Comparison of ENCODE assay signal across 8 cellular contexts in genomic region chr17:50056961-50057330, GRCh38. TPM values are rescaled to one million over a fixed set of nuclear protein-coding genes. Genes with fewer than 3 reads are reported as not detected.
DNase-seq lines count a peak whose midpoint lies in the region; FAIRE-seq and TF ChIP-seq lines count a peak whose summit lies in the region.

No MANE protein-coding gene starts in this region.

- H3F3A ChIP-seq in PC-9 (ENCODE audit: insufficient read depth, low read depth), result peaks cover 96% of the 10 kb centered on the region

- H3K27ac ChIP-seq in PC-9, result peak overlapping the region; percentile 97
- H3K27ac ChIP-seq in caudate nucleus (ENCODE audit: low read depth, low read length), result no peak overlapping the region

- no peaks in the 10 kb centered on the region for H3K9me2 ChIP-seq in PC-9 (ENCODE audit: insufficient read depth)

- FAIRE-seq in GM12892 (lab: Jason Lieb, UNC), result no peak

- POLR2A ChIA-PET in PC-9 (lab: Charles Lee; ENCODE audit: unreplicated experiment), result interaction anchor here (0.5 to 2.8 kb wide), 5 partner anchors 17 to 54 kb away, joined by 3 to 55 read pairs (median 5); no protein-coding TSS in a partner anchor

- TF ChIP-seq POLR2A in GM12892 (IDR thresholded peaks at IDR 0.05; ENCODE audit: low read depth, low read length), result no peak

- peak overlapping the region; percentile 92 for H3K4me2 ChIP-seq in PC-9

- DNase-seq in Daoy (ENCODE audit: low read depth), result peak; percentile 57
- DNase-seq in PC-9, result peak in 1 of 2 experiments; percentile 44
- DNase-seq in epithelial cell of proximal tubule (ENCODE audit: low read depth), result no peak
- DNase-seq in activated effector memory CD4-positive, alpha-beta T cell treated with anti-CD3 and anti-CD28 coated beads, Interleukin-2, amount 50 U/mL, for 16 hours, result no peak
- no peak for DNase-seq in GM12892 (ENCODE audit: insufficient read length)
- DNase-seq in caudate nucleus (lab: John Stamatoyannopoulos, UW), result no peak
- DNase-seq in stimulated activated CD4-positive, alpha-beta T cell treated with anti-CD3 and anti-CD28 coated beads, Interleukin-12 subunit alpha, Interleukin-12 subunit beta, amount 100 ng/mL, for 4 hours, result no peak

- H3K36me3 ChIP-seq in PC-9 (ENCODE audit: low read depth) (peaks cover 41% of the 10 kb centered on the region), neuron (ENCODE audit: insufficient read depth, low read length) (no peaks in the 10 kb centered on the region)

- H3K9me3 ChIP-seq in PC-9 (ENCODE audit: insufficient read depth, low read depth) (no peaks in the 10 kb centered on the region), neuron (ENCODE audit: low read length) (no peaks in the 10 kb centered on the region)

- BruUV-seq in PC-9 (replicated peaks; lab: Mats Ljungman, UMichigan), result no TSS peak

- H4K20me1 ChIP-seq in PC-9 (ENCODE audit: insufficient read depth), result peaks cover 17% of the 10 kb centered on the region

- intact Hi-C loops in PC-9 (cut with micrococcal nuclease; ENCODE audit: unreplicated experiment), result no loop called here

- CTCF ChIA-PET in PC-9 (lab: Charles Lee), result interaction anchor here (2.0 kb wide), 1 partner anchor 30 kb away, joined by 13 read pairs; no protein-coding TSS in a partner anchor

- H2AFZ ChIP-seq in PC-9 (no peak overlapping the region), neuron (ENCODE audit: low read depth, low read length) (peak overlapping the region; percentile 93)

- H3K4me3 ChIP-seq in PC-9 (peak overlapping the region; percentile 79), epithelial cell of proximal tubule (ENCODE audit: low read depth, low read length) (peak overlapping the region; percentile 89), neuron (ENCODE audit: low read length) (peak overlapping the region; percentile 60)

- H3K4me1 ChIP-seq in PC-9 (replicated peaks; ENCODE audit: insufficient read depth) (peaks cover 69% of the 10 kb centered on the region), neuron (ENCODE audit: insufficient read depth, low read length) (peaks cover 4% of the 10 kb centered on the region)

- TF ChIP-seq CTCF in PC-9 (conservative IDR thresholded peaks at IDR 0.05), result no peak
- TF ChIP-seq CTCF in epithelial cell of proximal tubule (conservative IDR thresholded peaks at IDR 0.05; ENCODE audit: low read depth, low read length), result no peak

- H3K27me3 ChIP-seq in PC-9 (ENCODE audit: insufficient read depth, low read depth) (no peaks in the 10 kb centered on the region), neuron (ENCODE audit: insufficient read depth, low read length) (peaks cover 39% of the 10 kb centered on the region)

- H3K79me2 ChIP-seq in PC-9 (ENCODE audit: low read depth), result peaks cover 78% of the 10 kb centered on the region

RNA-seq across cellular contexts. Expression of gene ITGA3, which starts 1.0 kb away (rescaled TPM):
- total RNA-seq in Daoy (2014; rRNA removed; shearing (Covaris generic)), result 70.8 and 76.5 TPM in 2 replicates
- total RNA-seq in PC-9 (2021), result 291 and 327 TPM in 2 replicates
- total RNA-seq in epithelial cell of proximal tubule, result 630 and 668 TPM in 2 replicates
- 1.2 TPM for polyA plus RNA-seq in GM12892 (2012; ENCODE audit: missing spikeins)

RNA-seq across cellular contexts. Expression of gene PDK2, which starts 38.2 kb away (rescaled TPM):
- 4.5 and 5.7 TPM in 2 replicates for total RNA-seq in Daoy (2014; rRNA removed; shearing (Covaris generic))
- total RNA-seq in PC-9 (2021), result 38.6 and 58.7 TPM in 2 replicates
- 6.1 and 17.5 TPM in 2 replicates for total RNA-seq in epithelial cell of proximal tubule
- 5.2 TPM for polyA plus RNA-seq in GM12892 (2012; ENCODE audit: missing spikeins)
